9 cellular contexts compared by ENCODE assay signal in genomic region chr1:9164537-9164910, GRCh38. TPM values are rescaled to one million over a fixed set of nuclear protein-coding genes. Genes with fewer than 3 reads are reported as not detected.
DNase-seq lines count a peak whose midpoint lies in the region; ATAC-seq and TF ChIP-seq lines count a peak whose summit lies in the region.
"Had no signal": no experiment of that assay in that cellular context is flagged by ENCODE, and none has a peak within 500 bp of the region (broad histone marks: within the 10 kb centered on the region; RNA-seq: fewer than 3 reads in every experiment).

No MANE protein-coding gene starts in this region.

- no peak overlapping the region for H3K9ac ChIP-seq in mucosa of rectum (ENCODE audit: low read depth in 1 of 2, low read length in 2 of 2)

- no peaks in the 10 kb centered on the region for H3K9me3 ChIP-seq in heart left ventricle
- H3K9me3 ChIP-seq in right cardiac atrium (ENCODE audit: control insufficient read depth, low read length), result no peaks in the 10 kb centered on the region
- H3K9me3 ChIP-seq in mucosa of rectum (ENCODE audit: control insufficient read depth in 2 of 2, low read length in 2 of 2), result no peaks in the 10 kb centered on the region
- H3K9me3 ChIP-seq in uterus, result no peaks in the 10 kb centered on the region

- intact Hi-C loops in heart left ventricle (cut with DNase I) (no loop called here), right cardiac atrium (cut with DNase I) (no loop called here), uterus (cut with DNase I; ENCODE audit: low total_unique reads) (no loop called here)

- H3K27me3 Mint-ChIP-seq in activated CD4-positive, alpha-beta memory T cell treated with anti-CD3 and anti-CD28 coated beads, Interleukin-2, amount 10 ng/mL, durations not matched to agents 7 days and 5 days, result no peaks in the 10 kb centered on the region

- CTCF ChIA-PET in activated CD4-positive, alpha-beta memory T cell treated with anti-CD3 and anti-CD28 coated beads, Interleukin-2, amount 10 ng/mL, durations not matched to agents 7 days and 5 days (lab: Charles Lee), result interaction anchor here (1.0 kb wide), 1 partner anchor 16 kb away, joined by 3 read pairs; no protein-coding TSS in a partner anchor

- H3K27me3 ChIP-seq in heart left ventricle (no peaks in the 10 kb centered on the region), right cardiac atrium (ENCODE audit: control insufficient read depth, insufficient read depth) (no peaks in the 10 kb centered on the region), brain microvascular endothelial cell (replicated peaks) (no peaks in the 10 kb centered on the region), mucosa of rectum (ENCODE audit: control insufficient read depth in 2 of 2, insufficient read depth in 2 of 2, low read length in 2 of 2) (no peaks in the 10 kb centered on the region), uterus (no peaks in the 10 kb centered on the region)

- no peak overlapping the region for H3K4me3 Mint-ChIP-seq in activated CD4-positive, alpha-beta memory T cell treated with anti-CD3 and anti-CD28 coated beads, Interleukin-2, amount 10 ng/mL, durations not matched to agents 7 days and 5 days
- H3K4me3 Mint-ChIP-seq: nephron had no signal

- H3K27ac ChIP-seq in heart left ventricle (peak overlapping the region; percentile 47 to 91 (median 77)), right cardiac atrium (ENCODE audit: low read length) (no peak overlapping the region), brain microvascular endothelial cell (peak overlapping the region; percentile 92), mucosa of rectum (ENCODE audit: low read depth in 2 of 2, low read length in 2 of 2) (peak overlapping the region; percentile 71 to 83), uterus (peak overlapping the region; percentile 88 to 94)

- H3K9me3 Mint-ChIP-seq in activated CD4-positive, alpha-beta memory T cell treated with anti-CD3 and anti-CD28 coated beads, Interleukin-2, amount 10 ng/mL, durations not matched to agents 7 days and 5 days, result no peaks in the 10 kb centered on the region
- H3K9me3 Mint-ChIP-seq: nephron had no signal

- no peak overlapping the region for H3K27ac Mint-ChIP-seq in activated CD4-positive, alpha-beta memory T cell treated with anti-CD3 and anti-CD28 coated beads, Interleukin-2, amount 10 ng/mL, durations not matched to agents 7 days and 5 days

- TF ChIP-seq CTCF in heart left ventricle (IDR thresholded peaks at IDR 0.05), result no peak
- TF ChIP-seq CTCF in brain microvascular endothelial cell (IDR thresholded peaks at IDR 0.05; ENCODE audit: low read depth, low read length, missing control alignments), result no peak
- TF ChIP-seq CTCF in uterus (IDR thresholded peaks at IDR 0.05), result no peak

- H3K36me3 Mint-ChIP-seq in activated CD4-positive, alpha-beta memory T cell treated with anti-CD3 and anti-CD28 coated beads, Interleukin-2, amount 10 ng/mL, durations not matched to agents 7 days and 5 days (ENCODE audit: low read depth), result no peaks in the 10 kb centered on the region

- in situ Hi-C loops in brain microvascular endothelial cell (cut with HindIII; ENCODE audit: low pct_ligation_motif_present, low sequenced_read_pairs), result no loop called here

- H3K4me1 Mint-ChIP-seq in activated CD4-positive, alpha-beta memory T cell treated with anti-CD3 and anti-CD28 coated beads, Interleukin-2, amount 10 ng/mL, durations not matched to agents 7 days and 5 days, result peaks cover 20% of the 10 kb centered on the region

- H3K36me3 ChIP-seq in heart left ventricle (peaks cover 0 to 5% (median 0%) of the 10 kb centered on the region in 9 donors), brain microvascular endothelial cell (replicated peaks) (peaks cover 44% of the 10 kb centered on the region), mucosa of rectum (ENCODE audit: control insufficient read depth in 2 of 2, insufficient read depth in 2 of 2, low read length in 2 of 2) (no peaks in the 10 kb centered on the region), uterus (no peaks in the 10 kb centered on the region)

- DNase-seq in heart left ventricle (no peak), right cardiac atrium (no peak), brain microvascular endothelial cell (no peak), uterus (no peak)
- DNase-seq in activated CD4-positive, alpha-beta memory T cell treated with anti-CD3 and anti-CD28 coated beads, Interleukin-2, amount 10 ng/mL, durations not matched to agents 7 days and 5 days, result no peak

- ATAC-seq in heart left ventricle (no peak), right cardiac atrium (no peak), HG02763 (IDR thresholded peaks at IDR 0.05; ENCODE audit: unreplicated experiment) (no peak), HG03571 (IDR thresholded peaks at IDR 0.05; ENCODE audit: unreplicated experiment) (no peak)

- H3K4me1 ChIP-seq in heart left ventricle (peaks cover 0 to 42% (median 29%) of the 10 kb centered on the region in 12 donors), right cardiac atrium (ENCODE audit: control insufficient read depth, insufficient read depth, low read length) (peaks cover 3% of the 10 kb centered on the region), mucosa of rectum (ENCODE audit: control insufficient read depth in 2 of 2, insufficient read depth in 2 of 2, low read length in 2 of 2) (peaks cover 13 to 21% of the 10 kb centered on the region in 2 donors), uterus (peaks cover 4 to 9% of the 10 kb centered on the region in 2 donors)

- WGBS in heart left ventricle, 4 donors, result 52 to 64% (median 53%) methylated on average over 4 of the region's 4 CpGs
- 55% methylated on average over 4 of the region's 4 CpGs for WGBS in right cardiac atrium

- POLR2A ChIA-PET in activated CD4-positive, alpha-beta memory T cell treated with anti-CD3 and anti-CD28 coated beads, Interleukin-2, amount 10 ng/mL, durations not matched to agents 7 days and 5 days (lab: Charles Lee), result no interaction called here

- H3K4me3 ChIP-seq in heart left ventricle (no peak overlapping the region), right cardiac atrium (ENCODE audit: low read length) (no peak overlapping the region), brain microvascular endothelial cell (ENCODE audit: low read depth, low read length) (no peak overlapping the region), mucosa of rectum (ENCODE audit: low read length in 2 of 2) (no peak overlapping the region), uterus (no peak overlapping the region)

- TF ChIP-seq POLR2A in heart left ventricle (IDR thresholded peaks at IDR 0.05), result no peak
- TF ChIP-seq POLR2A in uterus (IDR thresholded peaks at IDR 0.05), result no peak

RNA-seq across cellular contexts. Expression of gene GPR157, which starts 35.6 kb away (rescaled TPM):
- total RNA-seq in heart left ventricle, result 10 to 100 TPM; 21.1 to 41.8 (median 30.3) TPM
- polyA plus RNA-seq in heart left ventricle, result 10 to 100 TPM in 1 of 2 donors, 1 to 10 TPM in 1; 9.2 to 10.2 TPM
- total RNA-seq in right cardiac atrium, result 10 to 100 TPM; 23.3 to 28.7 (median 25.9) TPM
- polyA plus RNA-seq in right cardiac atrium, result 7.3 TPM
- 10 to 100 TPM in 1 of 4 donors, 1 to 10 TPM in 2, under 1 TPM in 1; 0.59 to 10.7 (median 2.2) TPM for total RNA-seq in uterus
- total RNA-seq in activated CD4-positive, alpha-beta memory T cell treated with anti-CD3 and anti-CD28 coated beads, Interleukin-2, amount 10 ng/mL, durations not matched to agents 7 days and 5 days, result 1 to 10 TPM; 3.5 to 5.0 TPM
